8 cellular contexts compared by ENCODE assay signal in genomic region chr7:104956753-104957450, GRCh38. TPM values are rescaled to one million over a fixed set of nuclear protein-coding genes. Genes with fewer than 3 reads are reported as not detected.
DNase-seq lines count a peak whose midpoint lies in the region; ATAC-seq and TF ChIP-seq lines count a peak whose summit lies in the region.

No MANE protein-coding gene starts in this region.

- H3K27me3 ChIP-seq in MG63: no peaks in the 10 kb centered on the region
- H3K27me3 ChIP-seq in brain microvascular endothelial cell (replicated peaks): no peaks in the 10 kb centered on the region
- H3K27me3 ChIP-seq in A673 (replicated peaks; ENCODE audit: insufficient read depth, low read depth, low read length, poor library complexity): no peaks in the 10 kb centered on the region

- TF ChIP-seq CTCF in brain microvascular endothelial cell (IDR thresholded peaks at IDR 0.05; ENCODE audit: low read depth, low read length, missing control alignments): no peak
- no peak for TF ChIP-seq CTCF in A673 (conservative IDR thresholded peaks at IDR 0.05; ENCODE audit: low read depth, low read length)

- intact Hi-C loops in A673 (cut with micrococcal nuclease; ENCODE audit: unreplicated experiment): no loop called here

- no TSS peak for BruUV-seq in A673 (replicated peaks; lab: Mats Ljungman, UMichigan)

- CTCF ChIA-PET in A673 (lab: Charles Lee): no interaction called here

- no peaks in the 10 kb centered on the region for H3K36me3 ChIP-seq in MG63
- H3K36me3 ChIP-seq in brain microvascular endothelial cell (replicated peaks): no peaks in the 10 kb centered on the region
- H3K36me3 ChIP-seq in A673 (ENCODE audit: insufficient read depth, low read length, poor library complexity, severe bottlenecking): no peaks in the 10 kb centered on the region

- POLR2A ChIA-PET in A673 (lab: Charles Lee; ENCODE audit: low non-redundant PET): no interaction called here

- peak; percentile 52 for DNase-seq in MG63
- peak; percentile 94 for DNase-seq in brain microvascular endothelial cell
- peak; percentile 99 for DNase-seq in renal cortical epithelial cell (ENCODE audit: low read depth)
- DNase-seq in hippocampal formation (lab: John Stamatoyannopoulos, UW): no peak
- DNase-seq in A673 (ENCODE audit: low spot score): no peak
- DNase-seq in DMS153 (lab: John Stamatoyannopoulos, UW): no peak

- in situ Hi-C loops in brain microvascular endothelial cell (cut with HindIII; ENCODE audit: low pct_ligation_motif_present, low sequenced_read_pairs): no loop called here

- ATAC-seq in GM18499 (IDR thresholded peaks at IDR 0.05; ENCODE audit: insufficient read depth, unreplicated experiment): peak; percentile 88
- ATAC-seq in GM21825 (IDR thresholded peaks at IDR 0.05; ENCODE audit: unreplicated experiment): peak; percentile 80

- H3K27ac ChIP-seq in brain microvascular endothelial cell (peak overlapping the region; percentile 85), A673 (ENCODE audit: low read depth, low read length, poor library complexity, severe bottlenecking) (no peak overlapping the region)

- H3K9me3 ChIP-seq in MG63 (no peaks in the 10 kb centered on the region), A673 (ENCODE audit: low read depth, low read length, poor library complexity, severe bottlenecking) (no peaks in the 10 kb centered on the region)

- H3K4me3 ChIP-seq in MG63: no peak overlapping the region
- no peak overlapping the region for H3K4me3 ChIP-seq in brain microvascular endothelial cell (ENCODE audit: low read depth, low read length)
- H3K4me3 ChIP-seq in A673 (ENCODE audit: low read depth, low read length, poor library complexity, severe bottlenecking): no peak overlapping the region

- H3K4me1 ChIP-seq in A673 (ENCODE audit: insufficient read depth, low read length, poor library complexity, severe bottlenecking): no peaks in the 10 kb centered on the region

RNA-seq across cellular contexts. Expression of gene KMT2E, which starts 57.1 kb away (rescaled TPM):
- total RNA-seq in MG63 (2014; rRNA removed; shearing (Covaris generic); ENCODE audit: low replicate concordance): 5.1 and 6.7 TPM in 2 replicates
- total RNA-seq in renal cortical epithelial cell (54.0 and 139 TPM in 2 replicates), A673 (2021) (63.9 and 67.2 TPM in 2 replicates)

Comparison
In these comparisons a context has a peak if more than half of its experiments do, and no peak if none do; other contexts are left out.
1. DNase-seq: peak in MG63 (single experiment), brain microvascular endothelial cell (single experiment) and renal cortical epithelial cell (single experiment); none in hippocampal formation (0 of 2), A673 (single experiment) and DMS153 (single experiment).